In genomic region chr3:95350066-95350465, GRCh38 we compare ENCODE assay signal across 19 cellular contexts.
"Had no signal": no experiment of that assay in that cellular context is flagged by ENCODE, and none has a peak within 500 bp of the region (broad histone marks: within the 10 kb centered on the region; RNA-seq: fewer than 3 reads in every experiment).

No MANE protein-coding gene starts in this region.

- FAIRE-seq: endothelial cell of umbilical vein had no signal

- ATAC-seq: activated CD4-positive, alpha-beta T cell treated with anti-CD3 and anti-CD28 coated beads for 36 hours; activated T-helper 17 cell treated with anti-CD3 and anti-CD28 coated beads, Interleukin-2, amount 50 U/mL, for 72 hours; gastroesophageal sphincter; heart left ventricle; natural killer cell treated with Interleukin-12 subunit alpha and Interleukin-12 subunit beta and Interleukin-15 and Interleukin-18, amount 100 ng/mL, for 72 hours; right cardiac atrium had no signal

- H3K4me1 ChIP-seq: esophagus muscularis mucosa, gastroesophageal sphincter, heart left ventricle had no signal

- H3K36me3 ChIP-seq: cardiac muscle cell, esophagus muscularis mucosa, gastroesophageal sphincter, heart left ventricle, transverse colon had no signal

- H3K27ac ChIP-seq: cardiac muscle cell, esophagus muscularis mucosa, gastroesophageal sphincter, heart left ventricle, transverse colon had no signal

- H3K36me3 Mint-ChIP-seq: activated naive CD8-positive, alpha-beta T cell treated with anti-CD3 and anti-CD28 coated beads for 36 hours; natural killer cell treated with Interleukin-12 subunit alpha and Interleukin-12 subunit beta and Interleukin-15 and Interleukin-18, amount 100 ng/mL, for 72 hours had no signal

- H3K27me3 ChIP-seq: cardiac muscle cell, esophagus muscularis mucosa, gastroesophageal sphincter, heart left ventricle, transverse colon had no signal

- H3K9me3 Mint-ChIP-seq: activated naive CD8-positive, alpha-beta T cell treated with anti-CD3 and anti-CD28 coated beads for 36 hours had no signal

- H3K27ac Mint-ChIP-seq: activated CD4-positive, alpha-beta T cell treated with anti-CD3 and anti-CD28 coated beads for 36 hours; activated naive CD8-positive, alpha-beta T cell treated with anti-CD3 and anti-CD28 coated beads for 36 hours; activated T-helper 17 cell treated with anti-CD3 and anti-CD28 coated beads, Interleukin-2, amount 50 U/mL, for 72 hours; dendritic cell treated with granulocyte-macrophage colony-stimulating factor and Interleukin-4, amounts not matched to agents 40 ng/mL and 50 ng/mL, for 4 days; natural killer cell treated with Interleukin-12 subunit alpha and Interleukin-12 subunit beta and Interleukin-15 and Interleukin-18, amount 100 ng/mL, for 72 hours; stimulated activated naive CD8-positive, alpha-beta T cell treated with anti-CD3 and anti-CD28 coated beads, Interleukin-15, Interleukin-2, amounts not matched to agents 100 ng/mL and 50 ng/mL, for 24 hours had no signal

- DNase-seq: activated CD4-positive, alpha-beta T cell treated with anti-CD3 and anti-CD28 coated beads for 36 hours; activated CD4-positive, alpha-beta T cell treated with anti-CD3 and anti-CD28 coated beads, Interleukin-2, amount 50 U/mL, for 48 hours; activated naive CD4-positive, alpha-beta T cell; activated naive CD8-positive, alpha-beta T cell treated with anti-CD3 and anti-CD28 coated beads for 36 hours; amniotic stem cell; effector memory CD4-positive, alpha-beta T cell; heart left ventricle; occipital lobe; posterior cingulate gyrus; right cardiac atrium; transverse colon had no signal

- H3K4me3 Mint-ChIP-seq: activated CD4-positive, alpha-beta T cell treated with anti-CD3 and anti-CD28 coated beads for 36 hours; activated naive CD8-positive, alpha-beta T cell treated with anti-CD3 and anti-CD28 coated beads for 36 hours; activated T-helper 17 cell treated with anti-CD3 and anti-CD28 coated beads, Interleukin-2, amount 50 U/mL, for 72 hours; dendritic cell treated with granulocyte-macrophage colony-stimulating factor and Interleukin-4, amounts not matched to agents 40 ng/mL and 50 ng/mL, for 4 days; natural killer cell treated with Interleukin-12 subunit alpha and Interleukin-12 subunit beta and Interleukin-15 and Interleukin-18, amount 100 ng/mL, for 72 hours; stimulated activated naive CD8-positive, alpha-beta T cell treated with anti-CD3 and anti-CD28 coated beads, Interleukin-15, Interleukin-2, amounts not matched to agents 100 ng/mL and 50 ng/mL, for 24 hours had no signal

- H3K4me1 Mint-ChIP-seq: activated CD4-positive, alpha-beta T cell treated with anti-CD3 and anti-CD28 coated beads for 36 hours; activated naive CD8-positive, alpha-beta T cell treated with anti-CD3 and anti-CD28 coated beads for 36 hours; activated T-helper 17 cell treated with anti-CD3 and anti-CD28 coated beads, Interleukin-2, amount 50 U/mL, for 72 hours had no signal

- H3K27me3 Mint-ChIP-seq: activated CD4-positive, alpha-beta T cell treated with anti-CD3 and anti-CD28 coated beads for 36 hours; activated naive CD8-positive, alpha-beta T cell treated with anti-CD3 and anti-CD28 coated beads for 36 hours; activated T-helper 17 cell treated with anti-CD3 and anti-CD28 coated beads, Interleukin-2, amount 50 U/mL, for 72 hours; dendritic cell treated with granulocyte-macrophage colony-stimulating factor and Interleukin-4, amounts not matched to agents 40 ng/mL and 50 ng/mL, for 4 days; natural killer cell treated with Interleukin-12 subunit alpha and Interleukin-12 subunit beta and Interleukin-15 and Interleukin-18, amount 100 ng/mL, for 72 hours; stimulated activated naive CD8-positive, alpha-beta T cell treated with anti-CD3 and anti-CD28 coated beads, Interleukin-15, Interleukin-2, amounts not matched to agents 100 ng/mL and 50 ng/mL, for 24 hours had no signal

- H3K9me3 ChIP-seq: esophagus muscularis mucosa, gastroesophageal sphincter, heart left ventricle, transverse colon had no signal

- H3K4me3 ChIP-seq: cardiac muscle cell, esophagus muscularis mucosa, gastroesophageal sphincter, heart left ventricle, transverse colon had no signal
